26 cellular contexts compared by ENCODE assay signal in the genomic region with DNA sequence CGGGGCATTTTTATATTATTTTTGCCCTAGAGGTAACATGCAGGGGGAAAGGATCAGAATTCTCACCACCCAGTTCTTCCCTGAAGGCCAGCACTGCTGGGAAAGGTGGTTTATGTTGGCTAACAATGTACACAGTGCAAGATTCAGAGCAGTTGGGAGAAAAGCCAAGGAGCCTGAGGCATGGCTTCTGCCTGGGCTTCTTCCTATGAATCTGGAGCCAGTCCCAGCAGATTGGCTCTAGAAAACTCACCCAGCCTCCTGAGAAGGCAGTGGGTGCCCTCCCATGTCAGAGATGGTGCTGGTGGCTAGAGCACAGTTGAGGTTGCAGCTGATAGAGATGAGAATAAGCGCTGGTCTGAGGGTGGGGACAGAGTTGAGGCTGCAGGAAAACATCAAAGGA. TPM values are rescaled to one million over a fixed set of nuclear protein-coding genes. Genes with fewer than 3 reads are reported as not detected.
DNase-seq lines count a peak whose midpoint lies in the region.
"Had no signal": no experiment of that assay in that cellular context is flagged by ENCODE, and none has a peak within 500 bp of the region (broad histone marks: within the 10 kb centered on the region; RNA-seq: fewer than 3 reads in every experiment).

No MANE protein-coding gene starts in this region.

- H2AFZ ChIP-seq in GM23248: no peak overlapping the region

- no peaks in the 10 kb centered on the region for H3K9me3 ChIP-seq in GM23248 (ENCODE audit: low read depth)
- no peaks in the 10 kb centered on the region for H3K9me3 ChIP-seq in adipocyte (ENCODE audit: control insufficient read depth, low read length)
- H3K9me3 ChIP-seq: BE2C, Peyer's patch, SJSA1 had no signal

- H3K27ac Mint-ChIP-seq in activated CD4-positive, alpha-beta memory T cell treated with anti-CD3 and anti-CD28 coated beads for 36 hours: no peak overlapping the region
- H3K27ac Mint-ChIP-seq: T-cell had no signal

- DNase-seq in DMS 273 (lab: John Stamatoyannopoulos, UW; ENCODE audit: unreplicated experiment): peak; percentile 12
- DNase-seq in DMS 273 treated with DMSO at 0.1 percent for 48 hours (lab: John Stamatoyannopoulos, UW): no peak
- peak; percentile 56 for DNase-seq in GM23248
- DNase-seq in adipocyte (ENCODE audit: low read depth): peak; percentile 59
- DNase-seq in fibroblast of peridontal ligament (ENCODE audit: extremely low read depth): peak; percentile 26
- no peak for DNase-seq in activated CD4-positive, alpha-beta memory T cell treated with anti-CD3 and anti-CD28 coated beads for 36 hours
- no peak for DNase-seq in activated T-cell treated with anti-CD3 and anti-CD28 coated beads, Interleukin-2, amount 50 U/mL, for 1 hour
- no peak for DNase-seq in SW480 (ENCODE audit: low spot score)
- DNase-seq: BE2C, Calu3, GF-D8, Karpas-422, MV-4-11, NCI-H1105, NCI-H146, NCI-H1930, NCI-H2107, NCI-H526, Peyer's patch, T-cell had no signal

- H3K27me3 Mint-ChIP-seq in activated CD4-positive, alpha-beta memory T cell treated with anti-CD3 and anti-CD28 coated beads for 36 hours: peaks cover 2% of the 10 kb centered on the region

- H3K36me3 ChIP-seq in GM23248 (ENCODE audit: low read depth) (no peaks in the 10 kb centered on the region), adipocyte (ENCODE audit: control insufficient read depth, insufficient read depth, low read length, severe bottlenecking) (no peaks in the 10 kb centered on the region)
- H3K36me3 ChIP-seq: BE2C, Peyer's patch, SJSA1 had no signal

- no peaks in the 10 kb centered on the region for H3K36me3 Mint-ChIP-seq in activated CD4-positive, alpha-beta memory T cell treated with anti-CD3 and anti-CD28 coated beads for 36 hours
- H3K36me3 Mint-ChIP-seq: T-cell had no signal

- H3K4me3 ChIP-seq in GM23248: no peak overlapping the region
- H3K4me3 ChIP-seq in adipocyte (ENCODE audit: low read length): no peak overlapping the region
- H3K4me3 ChIP-seq: Peyer's patch, SJSA1 had no signal

- POLR2A ChIA-PET in activated CD4-positive, alpha-beta memory T cell treated with anti-CD3 and anti-CD28 coated beads for 36 hours (lab: Charles Lee): no interaction called here

- no peaks in the 10 kb centered on the region for H3K9me3 Mint-ChIP-seq in activated CD4-positive, alpha-beta memory T cell treated with anti-CD3 and anti-CD28 coated beads for 36 hours
- H3K9me3 Mint-ChIP-seq: T-cell had no signal

- CTCF ChIA-PET in activated CD4-positive, alpha-beta memory T cell treated with anti-CD3 and anti-CD28 coated beads for 36 hours (lab: Charles Lee): no interaction called here

- intact Hi-C loops in activated CD4-positive, alpha-beta memory T cell treated with anti-CD3 and anti-CD28 coated beads for 36 hours (cut with micrococcal nuclease): no loop called here

- no peaks in the 10 kb centered on the region for H4K20me1 ChIP-seq in GM23248 (ENCODE audit: insufficient read depth)

- H3K4me3 Mint-ChIP-seq in activated CD4-positive, alpha-beta memory T cell treated with anti-CD3 and anti-CD28 coated beads for 36 hours: no peak overlapping the region
- H3K4me3 Mint-ChIP-seq: T-cell had no signal

- no peaks in the 10 kb centered on the region for H3K79me2 ChIP-seq in GM23248 (ENCODE audit: insufficient read depth)

- no peak overlapping the region for H3K9ac ChIP-seq in GM23248
- no peak overlapping the region for H3K9ac ChIP-seq in adipocyte (ENCODE audit: low read length)

- in situ Hi-C loops in GM23248 (cut with MboI): no loop called here

- no peaks in the 10 kb centered on the region for H3K27me3 ChIP-seq in GM23248 (replicated peaks; ENCODE audit: insufficient read depth)
- H3K27me3 ChIP-seq in adipocyte (replicated peaks; ENCODE audit: control insufficient read depth, insufficient read depth, low read length): peaks cover 9% of the 10 kb centered on the region
- H3K27me3 ChIP-seq: Peyer's patch, SJSA1 had no signal

- H3K4me1 Mint-ChIP-seq in activated CD4-positive, alpha-beta memory T cell treated with anti-CD3 and anti-CD28 coated beads for 36 hours (ENCODE audit: low read depth): no peaks in the 10 kb centered on the region
- H3K4me1 Mint-ChIP-seq: T-cell had no signal

- H3K4me2 ChIP-seq in GM23248 (ENCODE audit: unreplicated experiment): peak overlapping the region; percentile 43

- WGBS in GM23248 (ENCODE audit: low coverage in 1 of 2, low lambda C conversion rate in 2 of 2, missing lambda C conversion rate in 2 of 2), 2 experiments: 17 to 31% methylated on average over 2 of the region's 2 CpGs

- H3F3A ChIP-seq in GM23248 (ENCODE audit: insufficient read depth): peaks cover 15% of the 10 kb centered on the region; the same call in 1 of the 2 replicates

- H3K4me1 ChIP-seq in GM23248 (ENCODE audit: insufficient read depth): peaks cover 14% of the 10 kb centered on the region
- H3K4me1 ChIP-seq in adipocyte (ENCODE audit: control insufficient read depth, insufficient read depth, low read length): no peaks in the 10 kb centered on the region
- H3K4me1 ChIP-seq: BE2C, Peyer's patch, SJSA1 had no signal

- H3K27ac ChIP-seq in GM23248: no peak overlapping the region
- H3K27ac ChIP-seq: 22Rv1, Peyer's patch, SJSA1 had no signal

- H3K9me2 ChIP-seq in GM23248 (ENCODE audit: insufficient read depth): no peaks in the 10 kb centered on the region

RNA-seq across cellular contexts. Expression of gene GPR26, which starts 44.7 kb away (rescaled TPM):
- not detected in 2 replicates for total RNA-seq in GM23248 (2014; rRNA removed; shearing (Covaris generic))
- polyA plus RNA-seq in GM23248 (2016; fragmentation: Nextera tagmentation; extraction: Ambion mirVana): not detected in 2 replicates
- not detected for total RNA-seq in activated CD4-positive, alpha-beta memory T cell treated with anti-CD3 and anti-CD28 coated beads for 36 hours
- total RNA-seq: Calu3, H4, HepG2, HT1080, OCI-LY7, Peyer's patch, SJSA1, T-cell had no signal
- polyA plus RNA-seq: HepG2 had no signal

Comparison
In these comparisons a context has a peak if more than half of its experiments do, and no peak if none do; other contexts are left out.
1. DNase-seq: peak in DMS 273 (single experiment), GM23248 (single experiment), adipocyte (single experiment) and fibroblast of peridontal ligament (single experiment); none in DMS 273 treated with DMSO at 0.1 percent for 48 hours (single experiment), activated CD4-positive, alpha-beta memory T cell treated with anti-CD3 and anti-CD28 coated beads for 36 hours (single experiment), activated T-cell treated with anti-CD3 and anti-CD28 coated beads, Interleukin-2, amount 50 U/mL, for 1 hour (single experiment) and SW480 (single experiment).